Comparison of ENCODE assay signal across 8 cellular contexts in genomic region chr9:127742435-127743088, GRCh38. TPM values are rescaled to one million over a fixed set of nuclear protein-coding genes. Genes with fewer than 3 reads are reported as not detected.
DNase-seq lines count a peak whose midpoint lies in the region; ATAC-seq and TF ChIP-seq lines count a peak whose summit lies in the region.
"Had no signal": no experiment of that assay in that cellular context is flagged by ENCODE, and none has a peak within 500 bp of the region (broad histone marks: within the 10 kb centered on the region; RNA-seq: fewer than 3 reads in every experiment).

No MANE protein-coding gene starts in this region.

- H3K4me1 Mint-ChIP-seq in effector memory CD8-positive, alpha-beta T cell (ENCODE audit: low read depth in 2 of 2), result peaks cover 3 to 7% of the 10 kb centered on the region in 2 donors

- peak; percentile 55 for DNase-seq in HFF-Myc (ENCODE audit: extremely low read depth, low read depth)
- no peak for DNase-seq in Panc1 (ENCODE audit: low read depth, low spot score)
- DNase-seq in heart right ventricle, result no peak
- DNase-seq in OCI-M2 (lab: John Stamatoyannopoulos, UW; ENCODE audit: unreplicated experiment), result no peak
- DNase-seq in effector memory CD8-positive, alpha-beta T cell, result no peak
- DNase-seq: naive thymus-derived CD4-positive, alpha-beta T cell had no signal

- no peaks in the 10 kb centered on the region for H3K9me3 ChIP-seq in Panc1 (ENCODE audit: control insufficient read depth, insufficient read depth, low read depth, low read length)
- H3K9me3 ChIP-seq in heart right ventricle, result no peaks in the 10 kb centered on the region
- no peaks in the 10 kb centered on the region for H3K9me3 ChIP-seq in skeletal muscle tissue (ENCODE audit: control insufficient read depth in 3 of 3, low read length in 3 of 3)

- no peak for TF ChIP-seq CTCF in HFF-Myc (IDR thresholded peaks at IDR 0.05; ENCODE audit: low read depth, low read length, missing control alignments)
- TF ChIP-seq CTCF in Panc1 (IDR thresholded peaks at IDR 0.05), result no peak
- TF ChIP-seq CTCF in heart right ventricle (IDR thresholded peaks at IDR 0.05), result no peak

- BruUV-seq in Panc1 (replicated peaks; lab: Mats Ljungman, UMichigan), result no TSS peak

- H3K4me3 ChIP-seq in HFF-Myc (replicated peaks; ENCODE audit: low read depth, low read length) (peak overlapping the region; percentile 36), Panc1 (ENCODE audit: low read depth in 2 of 2, low read length in 2 of 2) (peak overlapping the region; percentile 39 to 52), heart right ventricle (peak overlapping the region in 9 of 10 donors; percentile 18 to 51 (median 41)), skeletal muscle tissue (ENCODE audit: low read length in 3 of 3) (no peak overlapping the region)

- in situ Hi-C loops in Panc1 (cut with HindIII; ENCODE audit: low pct_unique_long_range_greater_than_20kb, low sequenced_read_pairs), result no loop called here

- no peak overlapping the region for H3K27ac ChIP-seq in Panc1 (ENCODE audit: low read length)
- peak overlapping the region in 4 of 10 donors; percentile 4 to 65 (median 28) for H3K27ac ChIP-seq in heart right ventricle
- H3K27ac ChIP-seq in skeletal muscle tissue (ENCODE audit: low read depth, low read length), result no peak overlapping the region

- H3K27me3 ChIP-seq in Panc1 (ENCODE audit: control insufficient read depth, insufficient read depth, low read length) (no peaks in the 10 kb centered on the region), heart right ventricle (no peaks in the 10 kb centered on the region), skeletal muscle tissue (ENCODE audit: control insufficient read depth in 3 of 3, insufficient read depth in 3 of 3, low read length in 3 of 3) (no peaks in the 10 kb centered on the region)

- peaks cover 96% of the 10 kb centered on the region for H3K36me3 Mint-ChIP-seq in effector memory CD8-positive, alpha-beta T cell (ENCODE audit: insufficient read depth)

- no peak overlapping the region for H3K27ac Mint-ChIP-seq in effector memory CD8-positive, alpha-beta T cell

- H3K4me1 ChIP-seq in Panc1 (ENCODE audit: control insufficient read depth, insufficient read depth, low read length) (no peaks in the 10 kb centered on the region), heart right ventricle (peaks cover 2 to 40% (median 21%) of the 10 kb centered on the region in 9 donors), skeletal muscle tissue (ENCODE audit: control insufficient read depth in 3 of 3, insufficient read depth in 3 of 3, low read length in 3 of 3) (peaks cover 11 to 16% (median 12%) of the 10 kb centered on the region in 3 donors)

- CTCF ChIA-PET in Panc1 (lab: Charles Lee), result no interaction called here

- 42 to 56% methylated on average over 33 of the region's 33 CpGs for WGBS in heart right ventricle, 2 donors

- ATAC-seq in Panc1, result peak; percentile 84
- ATAC-seq in heart right ventricle, result peak in 4 of 8 donors; percentile 11 to 54 (median 30)
- no peak for ATAC-seq in HG02798 (IDR thresholded peaks at IDR 0.05; ENCODE audit: poor library complexity, unreplicated experiment)
- no peak for ATAC-seq in effector memory CD8-positive, alpha-beta T cell (replicated peaks)
- ATAC-seq: naive thymus-derived CD4-positive, alpha-beta T cell had no signal

- no peaks in the 10 kb centered on the region for H3K9me3 Mint-ChIP-seq in effector memory CD8-positive, alpha-beta T cell
- H3K9me3 Mint-ChIP-seq: naive thymus-derived CD4-positive, alpha-beta T cell had no signal

- H3K27me3 Mint-ChIP-seq in effector memory CD8-positive, alpha-beta T cell, result no peaks in the 10 kb centered on the region
- H3K27me3 Mint-ChIP-seq: naive thymus-derived CD4-positive, alpha-beta T cell had no signal

- no peaks in the 10 kb centered on the region for H3K36me3 ChIP-seq in Panc1 (ENCODE audit: control insufficient read depth, insufficient read depth, low read length)
- H3K36me3 ChIP-seq in heart right ventricle, result peaks cover 0 to 100% (median 4%) of the 10 kb centered on the region in 9 donors
- peaks cover 0 to 9% (median 6%) of the 10 kb centered on the region in 3 donors for H3K36me3 ChIP-seq in skeletal muscle tissue (ENCODE audit: control insufficient read depth in 3 of 3, insufficient read depth in 3 of 3, low read length in 3 of 3)

- peak overlapping the region in 2 of 3 donors; percentile 3 to 14 for H3K9ac ChIP-seq in skeletal muscle tissue (ENCODE audit: low read depth in 1 of 3, low read length in 3 of 3)

- intact Hi-C loops in Panc1 (cut with micrococcal nuclease; ENCODE audit: unreplicated experiment), result loop anchor here (5.0 kb wide), 1 partner anchor 180 kb away; no protein-coding TSS in a partner anchor
- intact Hi-C loops in heart right ventricle (cut with DNase I), result loop anchor here in 2 of 10 donors (5.0 kb wide), 2 partner anchors 40 to 130 kb away; no protein-coding TSS in a partner anchor

- no peak overlapping the region for H3K4me3 Mint-ChIP-seq in effector memory CD8-positive, alpha-beta T cell
- H3K4me3 Mint-ChIP-seq: naive thymus-derived CD4-positive, alpha-beta T cell had no signal

- POLR2A ChIA-PET in Panc1 (lab: Charles Lee), result interaction anchor here (0.7 kb wide), 1 partner anchor 277 kb away, joined by 9 read pairs; no protein-coding TSS in a partner anchor

RNA-seq across cellular contexts. Expression of gene TOR2A, which starts 7.5 kb away (rescaled TPM):
- 8.2 TPM for total RNA-seq in Panc1 (2021; ENCODE audit: unreplicated experiment)
- polyA plus RNA-seq in Panc1 (2012; ENCODE audit: insufficient read length), result 8.3 TPM
- 1 to 10 TPM; 1.5 to 6.3 (median 2.2) TPM for total RNA-seq in heart right ventricle
- polyA plus RNA-seq in heart right ventricle, result 1 to 10 TPM; 6.9 to 7.6 TPM
- total RNA-seq in skeletal muscle tissue, result 2.6 TPM

RNA-seq across cellular contexts. Expression of gene TTC16, which starts 26.7 kb away (rescaled TPM):
- total RNA-seq in Panc1 (2021; ENCODE audit: unreplicated experiment), result 0.05 TPM
- polyA plus RNA-seq in Panc1 (2012; ENCODE audit: insufficient read length), result 0.12 TPM
- under 1 TPM in 9 of 10 donors, not detected in 1; 0.04 to 0.61 (median 0.32) TPM for total RNA-seq in heart right ventricle
- 1 to 10 TPM in 1 of 2 donors, under 1 TPM in 1; 0.04 to 1.4 TPM for polyA plus RNA-seq in heart right ventricle
- total RNA-seq in skeletal muscle tissue, result not detected

RNA-seq across cellular contexts. Expression of gene PTRH1, which starts 27.1 kb away (rescaled TPM):
- total RNA-seq in Panc1 (2021; ENCODE audit: unreplicated experiment) (13.8 TPM), heart right ventricle (10 to 100 TPM in 8 of 10 donors, 1 to 10 TPM in 2; 8.1 to 14.1 (median 11.5) TPM), skeletal muscle tissue (8.4 TPM)
- 17.5 TPM for polyA plus RNA-seq in Panc1 (2012; ENCODE audit: insufficient read length)
- 10 to 100 TPM; 10.8 to 47.0 TPM for polyA plus RNA-seq in heart right ventricle

RNA-seq across cellular contexts. Expression of gene CFAP157, which starts 35.8 kb away (rescaled TPM):
- total RNA-seq in Panc1 (2021; ENCODE audit: unreplicated experiment), result not detected
- 1.8 TPM for polyA plus RNA-seq in Panc1 (2012; ENCODE audit: insufficient read length)
- under 1 TPM in 2 of 10 donors, not detected in 8; 0.10 to 0.13 TPM for total RNA-seq in heart right ventricle
- polyA plus RNA-seq in heart right ventricle, result under 1 TPM; 0.15 to 0.19 TPM
- not detected for total RNA-seq in skeletal muscle tissue

RNA-seq across cellular contexts. Expression of gene SH2D3C, which starts 35.9 kb away (rescaled TPM):
- 0.49 TPM for total RNA-seq in Panc1 (2021; ENCODE audit: unreplicated experiment)
- 0.86 TPM for polyA plus RNA-seq in Panc1 (2012; ENCODE audit: insufficient read length)
- 10 to 100 TPM; 10.9 to 26.0 (median 17.7) TPM for total RNA-seq in heart right ventricle
- polyA plus RNA-seq in heart right ventricle, result 10 to 100 TPM; 30.1 to 36.7 TPM
- total RNA-seq in skeletal muscle tissue, result 15.1 TPM

Comparison
In these comparisons a context has a peak if more than half of its experiments do, and no peak if none do; other contexts are left out.
1. H3K4me3 ChIP-seq: peak in HFF-Myc (single experiment), Panc1 (2 of 2) and heart right ventricle (9 of 10); none in skeletal muscle tissue (0 of 3).